ENCODE assay signal across 14 cellular contexts in the genomic region with DNA sequence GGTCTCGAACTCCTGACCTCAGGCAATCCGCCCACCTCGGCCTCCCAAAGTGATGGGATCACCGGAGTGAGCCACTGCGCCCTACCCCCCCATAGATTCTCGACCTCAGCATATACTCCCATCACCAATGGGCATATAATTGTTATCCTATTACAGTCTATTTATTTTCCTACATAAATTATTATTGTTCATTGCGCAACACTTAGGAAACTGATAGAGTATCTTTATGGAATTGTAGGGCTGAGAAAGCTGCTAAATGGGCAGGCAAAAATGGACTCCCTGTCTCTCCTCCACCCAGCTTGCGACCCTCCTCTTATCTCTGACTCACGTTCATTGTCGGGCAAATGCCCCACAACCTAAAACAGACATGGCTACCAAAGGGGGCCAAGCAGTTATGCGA. TPM values are rescaled to one million over a fixed set of nuclear protein-coding genes. Genes with fewer than 3 reads are reported as not detected.
DNase-seq lines count a peak whose midpoint lies in the region; ATAC-seq and TF ChIP-seq lines count a peak whose summit lies in the region.
"Had no signal": no experiment of that assay in that cellular context is flagged by ENCODE, and none has a peak within 500 bp of the region (broad histone marks: within the 10 kb centered on the region; RNA-seq: fewer than 3 reads in every experiment).

No MANE protein-coding gene starts in this region.

- H3K4me3 Mint-ChIP-seq in CD8-positive, alpha-beta memory T cell: peak overlapping the region in 6 of 7 donors; percentile 54 to 85 (median 68)
- peak overlapping the region; percentile 53 for H3K4me3 Mint-ChIP-seq in activated T-helper 17 cell treated with anti-CD3 and anti-CD28 coated beads, Interleukin-2, amount 50 U/mL, for 72 hours
- H3K4me3 Mint-ChIP-seq in mesothelial cell of epicardium: peak overlapping the region; percentile 70

- peaks cover 9 to 18% (median 11%) of the 10 kb centered on the region in 3 donors for H3K4me1 Mint-ChIP-seq in CD8-positive, alpha-beta memory T cell
- no peaks in the 10 kb centered on the region for H3K4me1 Mint-ChIP-seq in activated T-helper 17 cell treated with anti-CD3 and anti-CD28 coated beads, Interleukin-2, amount 50 U/mL, for 72 hours
- peaks cover 8% of the 10 kb centered on the region for H3K4me1 Mint-ChIP-seq in mesothelial cell of epicardium

- no peak overlapping the region for H3K27ac ChIP-seq in ACC112 (ENCODE audit: low read depth, low read length)
- H3K27ac ChIP-seq in CD8-positive, alpha-beta memory T cell (ENCODE audit: low read depth, low read length): no peak overlapping the region
- H3K27ac ChIP-seq: gastrocnemius medialis had no signal

- DNase-seq in CD8-positive, alpha-beta memory T cell: no peak
- no peak for DNase-seq in mesothelial cell of epicardium (ENCODE audit: low spot score in 2 of 2, unreplicated experiment in 2 of 2)
- no peak for DNase-seq in NCI-H774 (lab: John Stamatoyannopoulos, UW)
- no peak for DNase-seq in NCI-H2029 (lab: John Stamatoyannopoulos, UW)
- DNase-seq in 8988T: no peak
- DNase-seq: activated CD4-positive, CD25-positive, alpha-beta regulatory T cell treated with anti-CD3 and anti-CD28 coated beads, Interleukin-2, amount 50 U/mL, for 72 hours; gastrocnemius medialis; GDM1; NCI-H1694; NCI-H510A treated with DMSO at 0.1 percent for 48 hours had no signal

- no peaks in the 10 kb centered on the region for H3K4me1 ChIP-seq in ACC112 (ENCODE audit: control insufficient read depth, insufficient read depth, low read length, unreplicated experiment)
- H3K4me1 ChIP-seq in CD8-positive, alpha-beta memory T cell (ENCODE audit: insufficient read depth, low read length): no peaks in the 10 kb centered on the region

- no peak for TF ChIP-seq CTCF in mesothelial cell of epicardium (IDR thresholded peaks at IDR 0.05; ENCODE audit: unreplicated experiment)

- H3K27me3 Mint-ChIP-seq in CD8-positive, alpha-beta memory T cell: peaks cover 44 to 78% of the 10 kb centered on the region in 2 donors
- H3K27me3 Mint-ChIP-seq in activated T-helper 17 cell treated with anti-CD3 and anti-CD28 coated beads, Interleukin-2, amount 50 U/mL, for 72 hours: peaks cover 42% of the 10 kb centered on the region
- H3K27me3 Mint-ChIP-seq in mesothelial cell of epicardium (ENCODE audit: low read depth): peaks cover 18% of the 10 kb centered on the region

- peaks cover 16% of the 10 kb centered on the region; the same call in 1 of the 2 replicates for H3K27me3 ChIP-seq in ACC112 (ENCODE audit: insufficient read depth, low read length)
- H3K27me3 ChIP-seq in CD8-positive, alpha-beta memory T cell (ENCODE audit: insufficient read depth, low read length, poor library complexity, severe bottlenecking): peaks cover 12% of the 10 kb centered on the region
- H3K27me3 ChIP-seq: vagina had no signal

- H3K27ac Mint-ChIP-seq in CD8-positive, alpha-beta memory T cell: peak overlapping the region in 1 of 8 donors; percentile 20
- H3K27ac Mint-ChIP-seq in activated T-helper 17 cell treated with anti-CD3 and anti-CD28 coated beads, Interleukin-2, amount 50 U/mL, for 72 hours: no peak overlapping the region
- no peak overlapping the region for H3K27ac Mint-ChIP-seq in mesothelial cell of epicardium

- H3K36me3 ChIP-seq in ACC112 (ENCODE audit: insufficient read depth, low read length): no peaks in the 10 kb centered on the region
- H3K36me3 ChIP-seq in CD8-positive, alpha-beta memory T cell (ENCODE audit: insufficient read depth, low read length): no peaks in the 10 kb centered on the region
- H3K36me3 ChIP-seq: gastrocnemius medialis, vagina had no signal

- no peak for ATAC-seq in activated T-helper 17 cell treated with anti-CD3 and anti-CD28 coated beads, Interleukin-2, amount 50 U/mL, for 72 hours (replicated peaks)
- no peak for ATAC-seq in HG03521 (IDR thresholded peaks at IDR 0.05; ENCODE audit: unreplicated experiment)

- no peaks in the 10 kb centered on the region for H3K9me3 Mint-ChIP-seq in CD8-positive, alpha-beta memory T cell
- H3K9me3 Mint-ChIP-seq in activated T-helper 17 cell treated with anti-CD3 and anti-CD28 coated beads, Interleukin-2, amount 50 U/mL, for 72 hours: no peaks in the 10 kb centered on the region
- peaks cover 3% of the 10 kb centered on the region for H3K9me3 Mint-ChIP-seq in mesothelial cell of epicardium

- POLR2A ChIA-PET in CD8-positive, alpha-beta memory T cell (lab: Charles Lee): no interaction called here

- H3K79me2 ChIP-seq in ACC112 (ENCODE audit: control insufficient read depth, insufficient read depth, low read length, unreplicated experiment): no peaks in the 10 kb centered on the region

- H3K9me3 ChIP-seq in CD8-positive, alpha-beta memory T cell (ENCODE audit: low read length): no peaks in the 10 kb centered on the region
- H3K9me3 ChIP-seq: gastrocnemius medialis, vagina had no signal

- peaks cover 0 to 3% (median 0%) of the 10 kb centered on the region in 3 donors for H3K36me3 Mint-ChIP-seq in CD8-positive, alpha-beta memory T cell
- no peaks in the 10 kb centered on the region for H3K36me3 Mint-ChIP-seq in activated T-helper 17 cell treated with anti-CD3 and anti-CD28 coated beads, Interleukin-2, amount 50 U/mL, for 72 hours (ENCODE audit: low read depth)
- peaks cover 5% of the 10 kb centered on the region for H3K36me3 Mint-ChIP-seq in mesothelial cell of epicardium

- H3K4me3 ChIP-seq in ACC112 (ENCODE audit: low read depth, low read length): peak overlapping the region; percentile 72; the same call in 1 of the 2 replicates
- no peak overlapping the region for H3K4me3 ChIP-seq in CD8-positive, alpha-beta memory T cell (ENCODE audit: low read length)

- no peak overlapping the region for H2AFZ ChIP-seq in ACC112 (ENCODE audit: low read length, unreplicated experiment)

- CTCF ChIA-PET in CD8-positive, alpha-beta memory T cell (lab: Charles Lee): no interaction called here

RNA-seq across cellular contexts. Expression of a gene that starts 1.0 kb away (rescaled TPM):
- total RNA-seq in CD8-positive, alpha-beta memory T cell: under 1 TPM in 1 of 2 experiments, not detected in 1; 0.20 TPM
- not detected for polyA plus RNA-seq in CD8-positive, alpha-beta memory T cell
- total RNA-seq in activated T-helper 17 cell treated with anti-CD3 and anti-CD28 coated beads, Interleukin-2, amount 50 U/mL, for 72 hours: under 1 TPM; 0.09 to 0.19 TPM
- 3.6 to 3.7 TPM (median 3.6 TPM) in 3 replicates for total RNA-seq in mesothelial cell of epicardium
- total RNA-seq: gastrocnemius medialis had no signal
